In genomic region chr11:73297702-73298101, GRCh38 we compare ENCODE assay signal across 3 cellular contexts.
TF ChIP-seq lines count a peak whose summit lies in the region.

No MANE protein-coding gene starts in this region.

TF ChIP-seq in SK-N-SH treated with all-trans-retinoic acid at 6 μM for 48 hours, 23 proteins besides CTCF, POLR2A, EP300 and RAD21:
- TF ChIP-seq ARNTL (CRISPR knock-in tag; IDR thresholded peaks at IDR 0.05; ENCODE audit: borderline replicate concordance, low read depth): no peak
- TF ChIP-seq ZFP3 (CRISPR knock-in tag; IDR thresholded peaks at IDR 0.05): peak; percentile 94

TF ChIP-seq in SK-N-SH, 30 proteins besides CTCF, POLR2A, EP300 and RAD21:
- TF ChIP-seq MAX (IDR thresholded peaks at IDR 0.05; ENCODE audit: low read depth): no peak
- no peak for TF ChIP-seq TCF12 (IDR thresholded peaks at IDR 0.05)
- TF ChIP-seq NRF1 (IDR thresholded peaks at IDR 0.05; ENCODE audit: low read depth, low read length): no peak
- no peak for TF ChIP-seq PBX3 (IDR thresholded peaks at IDR 0.05)
- TF ChIP-seq REST (IDR thresholded peaks at IDR 0.05; ENCODE audit: low read depth, low read length): no peak
- TF ChIP-seq FOXJ3 (CRISPR knock-in tag; IDR thresholded peaks at IDR 0.05): no peak
- TF ChIP-seq GATA2 (CRISPR knock-in tag; IDR thresholded peaks at IDR 0.05): no peak
- no peak for TF ChIP-seq RFX5 (IDR thresholded peaks at IDR 0.05; ENCODE audit: low read length)

TF ChIP-seq in IMR-90, 13 proteins besides CTCF, POLR2A, EP300 and RAD21:
- TF ChIP-seq, protein P1, sequence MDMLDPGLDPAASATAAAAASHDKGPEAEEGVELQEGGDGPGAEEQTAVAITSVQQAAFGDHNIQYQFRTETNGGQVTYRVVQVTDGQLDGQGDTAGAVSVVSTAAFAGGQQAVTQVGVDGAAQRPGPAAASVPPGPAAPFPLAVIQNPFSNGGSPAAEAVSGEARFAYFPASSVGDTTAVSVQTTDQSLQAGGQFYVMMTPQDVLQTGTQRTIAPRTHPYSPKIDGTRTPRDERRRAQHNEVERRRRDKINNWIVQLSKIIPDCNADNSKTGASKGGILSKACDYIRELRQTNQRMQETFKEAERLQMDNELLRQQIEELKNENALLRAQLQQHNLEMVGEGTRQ (IDR thresholded peaks at IDR 0.05; ENCODE audit: low read depth, low read length): no peak
- no peak for TF ChIP-seq ELK1 (IDR thresholded peaks at IDR 0.05; ENCODE audit: borderline replicate concordance, low read depth, low read length)
- TF ChIP-seq CEBPB (IDR thresholded peaks at IDR 0.05; ENCODE audit: low read depth, low read length): no peak
- TF ChIP-seq MAFK (IDR thresholded peaks at IDR 0.05; ENCODE audit: low read depth, low read length): no peak
- no peak for TF ChIP-seq NFE2L2 (IDR thresholded peaks at IDR 0.05; ENCODE audit: low read depth, low read length)
- TF ChIP-seq CHD1 (IDR thresholded peaks at IDR 0.05; ENCODE audit: low read depth, low read length): no peak
- TF ChIP-seq FOS (IDR thresholded peaks at IDR 0.05; ENCODE audit: low read depth, low read length): no peak
- no peak for TF ChIP-seq MAZ (IDR thresholded peaks at IDR 0.05; ENCODE audit: borderline replicate concordance, low read depth, low read length)
- TF ChIP-seq RFX5 (IDR thresholded peaks at IDR 0.05; ENCODE audit: low read depth, low read length): no peak
- no peak for TF ChIP-seq MXI1 (IDR thresholded peaks at IDR 0.05; ENCODE audit: borderline replicate concordance, low read depth, low read length)
- TF ChIP-seq SMC3 (IDR thresholded peaks at IDR 0.05; ENCODE audit: low read depth, low read length): no peak
- no peak for TF ChIP-seq BHLHE40 (IDR thresholded peaks at IDR 0.05; ENCODE audit: low read depth, low read length)
- no peak for TF ChIP-seq RCOR1 (IDR thresholded peaks at IDR 0.05; ENCODE audit: insufficient replicate concordance, low read length)
